ENCODE assay signal across 9 cellular contexts in genomic region chr17:21253646-21254441, GRCh38. TPM values are rescaled to one million over a fixed set of nuclear protein-coding genes. Genes with fewer than 3 reads are reported as not detected.
A peak's percentile ranks its signal among the peaks of the same experiment; 100 is the strongest.
DNase-seq lines count a peak whose midpoint lies in the region; ATAC-seq, FAIRE-seq and TF ChIP-seq lines count a peak whose summit lies in the region.
"Had no signal": no experiment of that assay in that cellular context is flagged by ENCODE, and none has a peak within 500 bp of the region (broad histone marks: within the 10 kb centered on the region; RNA-seq: fewer than 3 reads in every experiment).

No MANE protein-coding gene starts in this region.

- FAIRE-seq in endothelial cell of umbilical vein (lab: Jason Lieb, UNC) = no peak
- FAIRE-seq: TTC549 had no signal

- H3K9me3 ChIP-seq in endothelial cell of umbilical vein (replicated peaks; ENCODE audit: control insufficient read depth, insufficient read depth, low read length) (no peaks in the 10 kb centered on the region), osteoblast (ENCODE audit: low read depth, low read length) (no peaks in the 10 kb centered on the region)

- peak overlapping the region; percentile 39 for H3K9ac ChIP-seq in endothelial cell of umbilical vein (replicated peaks; ENCODE audit: extremely low read depth, insufficient read depth, low read length)

- dilution Hi-C loops in endothelial cell of umbilical vein (cut with MboI; ENCODE audit: extremely low pct_ligation_motif_present, low sequenced_read_pairs) = no loop called here

- no peaks in the 10 kb centered on the region for H3K79me2 ChIP-seq in endothelial cell of umbilical vein (ENCODE audit: control insufficient read depth, insufficient read depth, low read length)
- no peaks in the 10 kb centered on the region for H3K79me2 ChIP-seq in osteoblast (ENCODE audit: insufficient read depth, low read length)

- H3K27me3 ChIP-seq in endothelial cell of umbilical vein (ENCODE audit: control insufficient read depth in 2 of 2, insufficient read depth in 2 of 2, low read length in 2 of 2) = no peaks in the 10 kb centered on the region
- no peaks in the 10 kb centered on the region for H3K27me3 ChIP-seq in osteoblast (ENCODE audit: insufficient read depth, low read length)

- peaks cover 8% of the 10 kb centered on the region for H3K4me1 ChIP-seq in endothelial cell of umbilical vein (ENCODE audit: control insufficient read depth, extremely low read depth, insufficient read depth, low read length)
- peaks cover 16% of the 10 kb centered on the region for H3K4me1 ChIP-seq in osteoblast (ENCODE audit: insufficient read depth, low read length)

- TF ChIP-seq POLR2A in NB4 (IDR thresholded peaks at IDR 0.05; ENCODE audit: extremely low read depth, insufficient read length) (no peak), endothelial cell of umbilical vein (IDR thresholded peaks at IDR 0.05; ENCODE audit: low read depth, low read length) (no peak)

- BruUV-seq in endothelial cell of umbilical vein (replicated peaks; lab: Mats Ljungman, UMichigan) = no TSS peak

- DNase-seq in NB4 (ENCODE audit: low read depth) (no peak), endothelial cell of umbilical vein (ENCODE audit: low read depth, low spot score) (no peak), osteoblast (ENCODE audit: insufficient read length, low spot score, missing footprints) (peak; percentile 69), head of caudate nucleus (no peak), NCI-H1048 (lab: John Stamatoyannopoulos, UW) (no peak), C1 segment of cervical spinal cord (lab: John Stamatoyannopoulos, UW) (no peak)

- intact Hi-C loops in endothelial cell of umbilical vein (cut with micrococcal nuclease) (loop anchor here (1.0 kb wide), 3 partner anchors 34 to 211 kb away; partner anchors contain the start of genes TMEM11 and USP22), head of caudate nucleus (cut with DNase I) (loop anchor here (5.0 kb wide), 1 partner anchor 42 kb away; the partner anchor contains the start of gene TMEM11)

- peak overlapping the region; percentile 95 for H2AFZ ChIP-seq in endothelial cell of umbilical vein (ENCODE audit: low read depth, low read length)
- peak overlapping the region; percentile 92 for H2AFZ ChIP-seq in osteoblast (ENCODE audit: low read length)

- no peak for TF ChIP-seq CTCF in NB4 (IDR thresholded peaks at IDR 0.05; ENCODE audit: low read depth, low read length)
- no peak for TF ChIP-seq CTCF in endothelial cell of umbilical vein (IDR thresholded peaks at IDR 0.05; ENCODE audit: extremely low read depth in 1 of 2, insufficient read depth in 1 of 2, low read depth in 1 of 2, low read length in 2 of 2)
- no peak for TF ChIP-seq CTCF in osteoblast (IDR thresholded peaks at IDR 0.05; ENCODE audit: extremely low read depth, low read depth, low read length)

- no peak overlapping the region for H3K27ac ChIP-seq in endothelial cell of umbilical vein (ENCODE audit: insufficient read depth, low read depth, low read length)
- no peak overlapping the region for H3K27ac ChIP-seq in osteoblast (ENCODE audit: low read depth, low read length)

- ATAC-seq in GM19467 (IDR thresholded peaks at IDR 0.05; ENCODE audit: unreplicated experiment) (peak; percentile 7), GM19397 (IDR thresholded peaks at IDR 0.05; ENCODE audit: unreplicated experiment) (no peak)

- no peaks in the 10 kb centered on the region for H3K36me3 ChIP-seq in endothelial cell of umbilical vein (ENCODE audit: control insufficient read depth in 2 of 2, extremely low read depth in 1 of 2, insufficient read depth in 2 of 2, low read length in 2 of 2)
- no peaks in the 10 kb centered on the region for H3K36me3 ChIP-seq in osteoblast (ENCODE audit: insufficient read depth, low read length)

- H3K4me2 ChIP-seq in endothelial cell of umbilical vein (ENCODE audit: insufficient read depth, low read length) = peak overlapping the region; percentile 76
- H3K4me2 ChIP-seq in osteoblast (ENCODE audit: insufficient read depth, low read length) = peak overlapping the region; percentile 94

- POLR2A ChIA-PET in endothelial cell of umbilical vein (lab: Charles Lee) = no interaction called here

- no peaks in the 10 kb centered on the region for H3K9me1 ChIP-seq in endothelial cell of umbilical vein (replicated peaks; ENCODE audit: control insufficient read depth, extremely low read depth, insufficient read depth, low read length)

- no peaks in the 10 kb centered on the region for H4K20me1 ChIP-seq in endothelial cell of umbilical vein (replicated peaks; ENCODE audit: control insufficient read depth, extremely low read depth, insufficient read depth, low read length)
- H4K20me1 ChIP-seq in osteoblast (ENCODE audit: insufficient read depth, low read length) = peaks cover 10% of the 10 kb centered on the region

- peak overlapping the region; percentile 61 for H3K4me3 ChIP-seq in NB4 (ENCODE audit: low read depth, low read length)
- H3K4me3 ChIP-seq in endothelial cell of umbilical vein (replicated peaks in 1 of 3; ENCODE audit: insufficient read depth in 1 of 3, low read depth in 1 of 3, low read length in 3 of 3) = peak overlapping the region; percentile 14 to 61 (median 40)
- peak overlapping the region; percentile 75 for H3K4me3 ChIP-seq in osteoblast (ENCODE audit: insufficient read depth, low read length)

- CTCF ChIA-PET in endothelial cell of umbilical vein (lab: Charles Lee) = interaction anchor here (0.6 to 2.1 kb wide), 4 partner anchors 26 to 259 kb away, joined by 3 to 11 read pairs (median 4); no protein-coding TSS in a partner anchor

TF ChIP-seq in endothelial cell of umbilical vein, 7 proteins besides CTCF, POLR2A, EP300 and RAD21:
- TF ChIP-seq GATA2 (IDR thresholded peaks at IDR 0.05; ENCODE audit: insufficient read depth, insufficient read length, low read depth, low read length) (no peak), JUN (IDR thresholded peaks at IDR 0.05; ENCODE audit: borderline replicate concordance, insufficient read depth, insufficient read length, low read depth) (no peak), POLR2AphosphoS5 (IDR thresholded peaks at IDR 0.05; ENCODE audit: insufficient read depth, low read depth, low read length) (no peak), MYC (IDR thresholded peaks at IDR 0.05; ENCODE audit: low read depth, low read length) (no peak), EZH2 (IDR thresholded peaks at IDR 0.05; ENCODE audit: borderline replicate concordance, low read depth, low read length, severe bottlenecking) (no peak), FOS (IDR thresholded peaks at IDR 0.05; ENCODE audit: borderline replicate concordance, insufficient read depth, low read length) (no peak)
- TF ChIP-seq, protein P1, sequence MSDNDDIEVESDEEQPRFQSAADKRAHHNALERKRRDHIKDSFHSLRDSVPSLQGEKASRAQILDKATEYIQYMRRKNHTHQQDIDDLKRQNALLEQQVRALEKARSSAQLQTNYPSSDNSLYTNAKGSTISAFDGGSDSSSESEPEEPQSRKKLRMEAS (IDR thresholded peaks at IDR 0.05; ENCODE audit: insufficient read depth, insufficient read length) = no peak

RNA-seq across cellular contexts. Expression of gene NATD1, which starts 0.6 kb away (rescaled TPM):
- total RNA-seq in endothelial cell of umbilical vein (7.2 and 8.1 TPM in 2 replicates), osteoblast (13.0 and 15.2 TPM in 2 replicates)
- 6.9 and 7.0 TPM in 2 replicates for polyA plus RNA-seq in endothelial cell of umbilical vein
- polyA plus RNA-seq in endothelial cell of umbilical vein (2011; cell fraction: cytosol; rRNA removed) = 6.2 and 7.6 TPM in 2 replicates
- polyA plus RNA-seq in endothelial cell of umbilical vein (2011; cell fraction: nucleus; rRNA removed) = 4.6 and 5.3 TPM in 2 replicates
- 4.0 and 7.0 TPM in 2 replicates for polyA plus RNA-seq in endothelial cell of umbilical vein (2012)
- 6.2 and 6.7 TPM in 2 replicates for polyA minus RNA-seq in endothelial cell of umbilical vein
- polyA minus RNA-seq in endothelial cell of umbilical vein (2011; cell fraction: cytosol; rRNA and poly(A)+ RNA removed) = 1.5 TPM
- polyA minus RNA-seq in endothelial cell of umbilical vein (2011; cell fraction: nucleus; rRNA and poly(A)+ RNA removed) = 2.9 and 4.6 TPM in 2 replicates

RNA-seq across cellular contexts. Expression of gene MAP2K3, which starts 30.7 kb away (rescaled TPM):
- total RNA-seq in endothelial cell of umbilical vein (33.2 and 36.3 TPM in 2 replicates), osteoblast (24.5 and 27.5 TPM in 2 replicates)
- polyA plus RNA-seq in endothelial cell of umbilical vein = 13.5 and 15.3 TPM in 2 replicates
- polyA plus RNA-seq in endothelial cell of umbilical vein (2011; cell fraction: cytosol; rRNA removed) = 18.8 and 18.9 TPM in 2 replicates
- 17.6 and 18.2 TPM in 2 replicates for polyA plus RNA-seq in endothelial cell of umbilical vein (2011; cell fraction: nucleus; rRNA removed)
- 34.8 and 38.0 TPM in 2 replicates for polyA plus RNA-seq in endothelial cell of umbilical vein (2012)
- polyA minus RNA-seq in endothelial cell of umbilical vein = 9.7 and 9.8 TPM in 2 replicates
- 15.7 TPM for polyA minus RNA-seq in endothelial cell of umbilical vein (2011; cell fraction: cytosol; rRNA and poly(A)+ RNA removed)
- polyA minus RNA-seq in endothelial cell of umbilical vein (2011; cell fraction: nucleus; rRNA and poly(A)+ RNA removed) = 9.1 and 15.9 TPM in 2 replicates

RNA-seq across cellular contexts. Expression of gene TMEM11, which starts 39.9 kb away (rescaled TPM):
- total RNA-seq in endothelial cell of umbilical vein (27.4 and 28.8 TPM in 2 replicates), osteoblast (12.1 and 18.1 TPM in 2 replicates)
- 79.9 and 100 TPM in 2 replicates for polyA plus RNA-seq in endothelial cell of umbilical vein
- 48.9 and 54.8 TPM in 2 replicates for polyA plus RNA-seq in endothelial cell of umbilical vein (2011; cell fraction: cytosol; rRNA removed)
- polyA plus RNA-seq in endothelial cell of umbilical vein (2011; cell fraction: nucleus; rRNA removed) = 26.8 and 30.3 TPM in 2 replicates
- 26.8 and 30.3 TPM in 2 replicates for polyA plus RNA-seq in endothelial cell of umbilical vein (2012)
- polyA minus RNA-seq in endothelial cell of umbilical vein = 33.9 and 38.2 TPM in 2 replicates
- 47.9 TPM for polyA minus RNA-seq in endothelial cell of umbilical vein (2011; cell fraction: cytosol; rRNA and poly(A)+ RNA removed)
- 20.1 and 23.7 TPM in 2 replicates for polyA minus RNA-seq in endothelial cell of umbilical vein (2011; cell fraction: nucleus; rRNA and poly(A)+ RNA removed)
